ENCODE assay signal across 2 cellular contexts in the genomic region with DNA sequence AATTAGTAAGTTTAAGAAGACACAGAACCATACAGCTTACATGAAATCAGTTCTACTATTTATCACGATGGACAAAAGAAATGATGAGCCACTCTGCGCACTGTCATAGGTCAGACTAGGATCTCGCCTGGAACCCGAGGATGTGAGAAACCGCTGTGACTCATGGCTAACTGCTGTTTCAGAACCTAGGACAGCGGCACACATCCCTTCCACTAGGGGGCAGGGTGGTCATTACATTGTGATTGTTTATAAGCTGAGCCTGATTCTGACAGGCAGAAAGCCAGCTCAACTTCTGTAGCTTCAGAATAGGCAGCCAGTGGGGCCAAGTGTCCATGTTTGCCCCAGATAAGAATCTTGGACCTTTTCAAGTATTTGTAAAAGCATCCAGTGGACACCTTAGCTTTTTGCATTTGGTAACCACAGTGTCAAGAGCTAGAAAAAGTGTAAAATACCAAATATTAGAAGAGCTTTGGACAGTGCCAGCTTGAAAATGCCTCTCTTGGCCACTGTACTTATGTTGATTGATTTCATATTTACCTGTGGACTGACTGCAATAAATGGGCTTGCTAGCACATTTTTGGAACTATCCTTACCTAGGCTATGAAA.
TF ChIP-seq lines count a peak whose summit lies in the region.

No MANE protein-coding gene starts in this region.

TF ChIP-seq in IMR-90, 13 proteins besides CTCF, POLR2A, EP300 and RAD21 (continued from another document):
- TF ChIP-seq CHD1 (IDR thresholded peaks at IDR 0.05; ENCODE audit: low read depth, low read length) = no peak
- TF ChIP-seq MXI1 (IDR thresholded peaks at IDR 0.05; ENCODE audit: borderline replicate concordance, low read depth, low read length) = peak; percentile 47; the same call in 1 of the 2 replicates
- peak; percentile 83 for TF ChIP-seq SMC3 (IDR thresholded peaks at IDR 0.05; ENCODE audit: low read depth, low read length)
- TF ChIP-seq, protein P1, sequence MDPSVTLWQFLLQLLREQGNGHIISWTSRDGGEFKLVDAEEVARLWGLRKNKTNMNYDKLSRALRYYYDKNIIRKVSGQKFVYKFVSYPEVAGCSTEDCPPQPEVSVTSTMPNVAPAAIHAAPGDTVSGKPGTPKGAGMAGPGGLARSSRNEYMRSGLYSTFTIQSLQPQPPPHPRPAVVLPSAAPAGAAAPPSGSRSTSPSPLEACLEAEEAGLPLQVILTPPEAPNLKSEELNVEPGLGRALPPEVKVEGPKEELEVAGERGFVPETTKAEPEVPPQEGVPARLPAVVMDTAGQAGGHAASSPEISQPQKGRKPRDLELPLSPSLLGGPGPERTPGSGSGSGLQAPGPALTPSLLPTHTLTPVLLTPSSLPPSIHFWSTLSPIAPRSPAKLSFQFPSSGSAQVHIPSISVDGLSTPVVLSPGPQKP (IDR thresholded peaks at IDR 0.05; ENCODE audit: borderline replicate concordance, low read depth, low read length) = no peak
- TF ChIP-seq MAFK (IDR thresholded peaks at IDR 0.05; ENCODE audit: low read depth, low read length) = no peak
- no peak for TF ChIP-seq CEBPB (IDR thresholded peaks at IDR 0.05; ENCODE audit: low read depth, low read length)

TF ChIP-seq in PFSK-1, 5 proteins besides CTCF, POLR2A, EP300 and RAD21 (continued from another document):
- TF ChIP-seq, protein P2, sequence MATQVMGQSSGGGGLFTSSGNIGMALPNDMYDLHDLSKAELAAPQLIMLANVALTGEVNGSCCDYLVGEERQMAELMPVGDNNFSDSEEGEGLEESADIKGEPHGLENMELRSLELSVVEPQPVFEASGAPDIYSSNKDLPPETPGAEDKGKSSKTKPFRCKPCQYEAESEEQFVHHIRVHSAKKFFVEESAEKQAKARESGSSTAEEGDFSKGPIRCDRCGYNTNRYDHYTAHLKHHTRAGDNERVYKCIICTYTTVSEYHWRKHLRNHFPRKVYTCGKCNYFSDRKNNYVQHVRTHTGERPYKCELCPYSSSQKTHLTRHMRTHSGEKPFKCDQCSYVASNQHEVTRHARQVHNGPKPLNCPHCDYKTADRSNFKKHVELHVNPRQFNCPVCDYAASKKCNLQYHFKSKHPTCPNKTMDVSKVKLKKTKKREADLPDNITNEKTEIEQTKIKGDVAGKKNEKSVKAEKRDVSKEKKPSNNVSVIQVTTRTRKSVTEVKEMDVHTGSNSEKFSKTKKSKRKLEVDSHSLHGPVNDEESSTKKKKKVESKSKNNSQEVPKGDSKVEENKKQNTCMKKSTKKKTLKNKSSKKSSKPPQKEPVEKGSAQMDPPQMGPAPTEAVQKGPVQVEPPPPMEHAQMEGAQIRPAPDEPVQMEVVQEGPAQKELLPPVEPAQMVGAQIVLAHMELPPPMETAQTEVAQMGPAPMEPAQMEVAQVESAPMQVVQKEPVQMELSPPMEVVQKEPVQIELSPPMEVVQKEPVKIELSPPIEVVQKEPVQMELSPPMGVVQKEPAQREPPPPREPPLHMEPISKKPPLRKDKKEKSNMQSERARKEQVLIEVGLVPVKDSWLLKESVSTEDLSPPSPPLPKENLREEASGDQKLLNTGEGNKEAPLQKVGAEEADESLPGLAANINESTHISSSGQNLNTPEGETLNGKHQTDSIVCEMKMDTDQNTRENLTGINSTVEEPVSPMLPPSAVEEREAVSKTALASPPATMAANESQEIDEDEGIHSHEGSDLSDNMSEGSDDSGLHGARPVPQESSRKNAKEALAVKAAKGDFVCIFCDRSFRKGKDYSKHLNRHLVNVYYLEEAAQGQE (IDR thresholded peaks at IDR 0.05; ENCODE audit: insufficient read depth in 1 of 2, low read depth in 2 of 2, low read length in 2 of 2) = peak; percentile 99 to 100
